Comparison of ENCODE assay signal across 9 cellular contexts in genomic region chr11:6607190-6607635, GRCh38. TPM values are rescaled to one million over a fixed set of nuclear protein-coding genes. Genes with fewer than 3 reads are reported as not detected.
DNase-seq lines count a peak whose midpoint lies in the region; ATAC-seq and TF ChIP-seq lines count a peak whose summit lies in the region.
"Had no signal": no experiment of that assay in that cellular context is flagged by ENCODE, and none has a peak within 500 bp of the region (broad histone marks: within the 10 kb centered on the region; RNA-seq: fewer than 3 reads in every experiment).

No MANE protein-coding gene starts in this region.

- H3K4me3 ChIP-seq in Caco-2 (ENCODE audit: low read depth, low read length) (no peak overlapping the region), Peyer's patch (no peak overlapping the region), duodenal mucosa (ENCODE audit: low read depth in 1 of 2, low read length in 2 of 2) (peak overlapping the region in 1 of 2 donors; percentile 50), parathyroid adenoma (ENCODE audit: low read depth, low read length) (no peak overlapping the region)

- intact Hi-C loops in Caco-2 (cut with micrococcal nuclease; ENCODE audit: unreplicated experiment): no loop called here

- CTCF ChIA-PET in Caco-2 (lab: Charles Lee): interaction anchor here (0.8 to 1.5 kb wide), 6 partner anchors 12 to 244 kb away, joined by 3 to 9 read pairs (median 5); partner anchors contain the start of genes MRPL17 and TPP1

- H3K4me1 ChIP-seq in Caco-2: peaks cover 39% of the 10 kb centered on the region
- peaks cover 0 to 63% (median 18%) of the 10 kb centered on the region in 4 donors for H3K4me1 ChIP-seq in Peyer's patch
- H3K4me1 ChIP-seq in duodenal mucosa (ENCODE audit: control insufficient read depth in 1 of 2, insufficient read depth in 2 of 2, low read length in 2 of 2): peaks cover 49 to 69% of the 10 kb centered on the region in 2 donors
- peaks cover 14% of the 10 kb centered on the region for H3K4me1 ChIP-seq in parathyroid adenoma

- H3K4me2 ChIP-seq in parathyroid adenoma (ENCODE audit: low read length): peak overlapping the region; percentile 38

- H3K27me3 ChIP-seq in Caco-2 (replicated peaks; ENCODE audit: control insufficient read depth, insufficient read depth, low read length) (no peaks in the 10 kb centered on the region), Peyer's patch (no peaks in the 10 kb centered on the region), duodenal mucosa (ENCODE audit: control insufficient read depth in 1 of 2, insufficient read depth in 2 of 2, low read length in 2 of 2) (no peaks in the 10 kb centered on the region), parathyroid adenoma (ENCODE audit: control insufficient read depth, insufficient read depth, low read length) (no peaks in the 10 kb centered on the region)

- H3K9ac ChIP-seq in duodenal mucosa (ENCODE audit: low read depth in 1 of 2, low read length in 2 of 2) (peak overlapping the region; percentile 39 to 49), parathyroid adenoma (no peak overlapping the region)

- H3K4me1 Mint-ChIP-seq in Caco-2 (ENCODE audit: low read depth, unreplicated experiment): peaks cover 17% of the 10 kb centered on the region

- peaks cover 17% of the 10 kb centered on the region for H3K79me2 ChIP-seq in parathyroid adenoma

- H3K9me3 ChIP-seq in Caco-2: no peaks in the 10 kb centered on the region
- no peaks in the 10 kb centered on the region for H3K9me3 ChIP-seq in Peyer's patch
- no peaks in the 10 kb centered on the region for H3K9me3 ChIP-seq in duodenal mucosa (ENCODE audit: control insufficient read depth in 1 of 2, low read length in 2 of 2)
- no peaks in the 10 kb centered on the region for H3K9me3 ChIP-seq in parathyroid adenoma (ENCODE audit: control insufficient read depth, low read length)

- H3K27ac ChIP-seq in Peyer's patch (peak overlapping the region; percentile 68 to 94 (median 90)), duodenal mucosa (ENCODE audit: low read depth, low read length) (peak overlapping the region; percentile 57), parathyroid adenoma (peak overlapping the region; percentile 80)

- peak overlapping the region; percentile 16 for H3K27ac Mint-ChIP-seq in Caco-2 (ENCODE audit: unreplicated experiment)

- no peaks in the 10 kb centered on the region for H3K36me3 Mint-ChIP-seq in Caco-2 (ENCODE audit: insufficient read depth, unreplicated experiment)

- H3K36me3 ChIP-seq in Caco-2 (ENCODE audit: control insufficient read depth, insufficient read depth, low read length) (peaks cover 5% of the 10 kb centered on the region; the same call in 1 of the 2 replicates), Peyer's patch (peaks cover 0 to 35% (median 3%) of the 10 kb centered on the region in 3 donors), duodenal mucosa (ENCODE audit: control insufficient read depth in 1 of 2, insufficient read depth in 2 of 2, low read length in 2 of 2) (peaks cover 35 to 37% of the 10 kb centered on the region in 2 donors), parathyroid adenoma (ENCODE audit: control insufficient read depth, insufficient read depth, low read length) (no peaks in the 10 kb centered on the region)

- POLR2A ChIA-PET in Caco-2 (lab: Charles Lee): interaction anchor here (0.9 to 1.4 kb wide), 3 partner anchors 12 to 126 kb away, joined by 4 to 11 read pairs (median 5); partner anchors contain the start of genes ARFIP2, MRPL17, TIMM10B and TPP1

- H3K27me3 Mint-ChIP-seq in Caco-2 (ENCODE audit: insufficient read depth, unreplicated experiment): no peaks in the 10 kb centered on the region

- no peak overlapping the region for H2AFZ ChIP-seq in parathyroid adenoma

- DNase-seq in Caco-2 (no peak), Peyer's patch (no peak), inferior parietal cortex (ENCODE audit: extremely low spot score) (no peak)

- no peak for ATAC-seq in GM19023 (IDR thresholded peaks at IDR 0.05; ENCODE audit: unreplicated experiment)
- ATAC-seq in HG02840 (IDR thresholded peaks at IDR 0.05; ENCODE audit: low FRiP score, unreplicated experiment): no peak
- ATAC-seq in GM21390 (IDR thresholded peaks at IDR 0.05; ENCODE audit: unreplicated experiment): no peak

- TF ChIP-seq CTCF in Caco-2 (IDR thresholded peaks at IDR 0.05; ENCODE audit: insufficient read depth in 1 of 2, low read depth in 1 of 2, low read length in 1 of 2, severe bottlenecking in 1 of 2, unreplicated experiment in 1 of 2) (no peak), Peyer's patch (IDR thresholded peaks at IDR 0.05) (no peak), parathyroid adenoma (IDR thresholded peaks at IDR 0.05) (no peak)

- BruUV-seq in Caco-2 (replicated peaks; lab: Mats Ljungman, UMichigan): no TSS peak

- no peak for TF ChIP-seq POLR2A in Peyer's patch (IDR thresholded peaks at IDR 0.05)

- H3K9me3 Mint-ChIP-seq in Caco-2 (ENCODE audit: unreplicated experiment): no peaks in the 10 kb centered on the region
- H3K9me3 Mint-ChIP-seq: activated naive CD4-positive, alpha-beta T cell treated with anti-CD3 and anti-CD28 coated beads, Interleukin-2, amount 50 U/mL, for 72 hours had no signal

- H3K4me3 Mint-ChIP-seq in Caco-2 (ENCODE audit: unreplicated experiment): no peak overlapping the region

RNA-seq across cellular contexts. Expression of gene ILK, which starts 3.6 kb away (rescaled TPM):
- total RNA-seq in Caco-2 (2022): 117 and 119 TPM in 2 replicates
- total RNA-seq in Peyer's patch: 100 to 1,000 TPM in 2 of 4 donors, 10 to 100 TPM in 2; 81.1 to 121 (median 97.3) TPM

RNA-seq across cellular contexts. Expression of gene RRP8, which starts 3.8 kb away (rescaled TPM):
- total RNA-seq in Caco-2 (2022) (20.0 and 21.0 TPM in 2 replicates), Peyer's patch (10 to 100 TPM; 11.4 to 28.9 (median 17.5) TPM)

RNA-seq across cellular contexts. Expression of gene TAF10, which starts 4.8 kb away (rescaled TPM):
- total RNA-seq in Caco-2 (2022) (142 and 143 TPM in 2 replicates), Peyer's patch (10 to 100 TPM; 55.9 to 90.8 (median 74.5) TPM)

RNA-seq across cellular contexts. Expression of gene TPP1, which starts 12.0 kb away (rescaled TPM):
- total RNA-seq in Caco-2 (2022) (61.7 TPM in 2 replicates), Peyer's patch (100 to 1,000 TPM in 3 of 4 donors, 10 to 100 TPM in 1; 79.2 to 232 (median 134) TPM)

RNA-seq across cellular contexts. Expression of gene DCHS1, which starts 48.4 kb away (rescaled TPM):
- total RNA-seq in Caco-2 (2022): 1.7 and 2.0 TPM in 2 replicates
- 10 to 100 TPM in 2 of 4 donors, 1 to 10 TPM in 2; 2.8 to 12.4 (median 9.7) TPM for total RNA-seq in Peyer's patch
